Comparison of ENCODE assay signal across 1 cellular context in the genomic region with DNA sequence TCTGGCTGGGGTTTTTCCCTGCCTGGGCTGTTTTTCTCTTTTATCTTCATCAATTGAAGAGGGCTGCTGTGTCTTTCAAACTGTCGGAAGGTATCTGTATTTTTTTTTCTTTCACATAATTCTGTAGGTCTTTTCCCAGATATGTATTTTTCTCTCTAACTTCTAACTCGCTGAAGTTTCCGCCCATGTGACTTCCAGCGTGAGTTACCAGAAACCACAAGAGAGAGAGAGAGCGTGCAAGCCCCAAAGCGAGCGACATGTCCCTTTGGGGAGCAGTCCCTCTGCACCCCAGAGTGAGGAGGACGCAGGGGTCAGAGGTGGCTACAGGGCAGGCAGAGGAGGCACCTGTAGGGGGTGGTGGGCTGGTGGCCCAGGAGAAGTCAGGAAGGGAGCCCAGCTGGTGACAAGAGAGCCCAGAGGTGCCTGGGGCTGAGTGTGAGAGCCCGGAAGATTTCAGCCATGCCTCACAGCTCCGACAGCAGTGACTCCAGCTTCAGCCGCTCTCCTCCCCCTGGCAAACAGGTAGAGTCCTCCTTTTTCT.
A peak's percentile ranks its signal among the peaks of the same experiment; 100 is the strongest.
TF ChIP-seq lines count a peak whose summit lies in the region.

Gene BATF, plus strand, starts transcription at position 246 of the 541 bp plus-strand sequence. Its CDS starts 214 bp downstream, at position 460.

TF ChIP-seq in GM12878, 131 proteins besides CTCF, POLR2A, EP300 and RAD21 (continued from another document):
- TF ChIP-seq, protein P1, sequence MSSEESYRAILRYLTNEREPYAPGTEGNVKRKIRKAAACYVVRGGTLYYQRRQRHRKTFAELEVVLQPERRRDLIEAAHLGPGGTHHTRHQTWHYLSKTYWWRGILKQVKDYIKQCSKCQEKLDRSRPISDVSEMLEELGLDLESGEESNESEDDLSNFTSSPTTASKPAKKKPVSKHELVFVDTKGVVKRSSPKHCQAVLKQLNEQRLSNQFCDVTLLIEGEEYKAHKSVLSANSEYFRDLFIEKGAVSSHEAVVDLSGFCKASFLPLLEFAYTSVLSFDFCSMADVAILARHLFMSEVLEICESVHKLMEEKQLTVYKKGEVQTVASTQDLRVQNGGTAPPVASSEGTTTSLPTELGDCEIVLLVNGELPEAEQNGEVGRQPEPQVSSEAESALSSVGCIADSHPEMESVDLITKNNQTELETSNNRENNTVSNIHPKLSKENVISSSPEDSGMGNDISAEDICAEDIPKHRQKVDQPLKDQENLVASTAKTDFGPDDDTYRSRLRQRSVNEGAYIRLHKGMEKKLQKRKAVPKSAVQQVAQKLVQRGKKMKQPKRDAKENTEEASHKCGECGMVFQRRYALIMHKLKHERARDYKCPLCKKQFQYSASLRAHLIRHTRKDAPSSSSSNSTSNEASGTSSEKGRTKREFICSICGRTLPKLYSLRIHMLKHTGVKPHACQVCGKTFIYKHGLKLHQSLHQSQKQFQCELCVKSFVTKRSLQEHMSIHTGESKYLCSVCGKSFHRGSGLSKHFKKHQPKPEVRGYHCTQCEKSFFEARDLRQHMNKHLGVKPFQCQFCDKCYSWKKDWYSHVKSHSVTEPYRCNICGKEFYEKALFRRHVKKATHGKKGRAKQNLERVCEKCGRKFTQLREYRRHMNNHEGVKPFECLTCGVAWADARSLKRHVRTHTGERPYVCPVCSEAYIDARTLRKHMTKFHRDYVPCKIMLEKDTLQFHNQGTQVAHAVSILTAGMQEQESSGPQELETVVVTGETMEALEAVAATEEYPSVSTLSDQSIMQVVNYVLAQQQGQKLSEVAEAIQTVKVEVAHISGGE (CRISPR knock-in tag; IDR thresholded peaks at IDR 0.05) = 0 out of 2 replicates have a peak, but pooled peaks have one; percentile 27
- peak; percentile 89 for TF ChIP-seq MAX (IDR thresholded peaks at IDR 0.05; ENCODE audit: low read depth, low read length)
- TF ChIP-seq NKRF (conservative IDR thresholded peaks at IDR 0.05) = peak; percentile 83
- TF ChIP-seq MTA3 (IDR thresholded peaks at IDR 0.05; ENCODE audit: borderline replicate concordance, low read length) = peak; percentile 88; the same call in 1 of the 2 replicates
- TF ChIP-seq TCF12 (IDR thresholded peaks at IDR 0.05; ENCODE audit: low read depth, low read length) = peak; percentile 43; the same call in 1 of the 2 replicates
- no peak for TF ChIP-seq KAT2A (conservative IDR thresholded peaks at IDR 0.05; ENCODE audit: control insufficient read depth, low read depth, low read length)
- 0 out of 2 replicates have a peak, but pooled peaks have one; percentile 61 for TF ChIP-seq HDGF (IDR thresholded peaks at IDR 0.05)
- TF ChIP-seq CHD4 (IDR thresholded peaks at IDR 0.05) = no peak
- TF ChIP-seq, protein P2, sequence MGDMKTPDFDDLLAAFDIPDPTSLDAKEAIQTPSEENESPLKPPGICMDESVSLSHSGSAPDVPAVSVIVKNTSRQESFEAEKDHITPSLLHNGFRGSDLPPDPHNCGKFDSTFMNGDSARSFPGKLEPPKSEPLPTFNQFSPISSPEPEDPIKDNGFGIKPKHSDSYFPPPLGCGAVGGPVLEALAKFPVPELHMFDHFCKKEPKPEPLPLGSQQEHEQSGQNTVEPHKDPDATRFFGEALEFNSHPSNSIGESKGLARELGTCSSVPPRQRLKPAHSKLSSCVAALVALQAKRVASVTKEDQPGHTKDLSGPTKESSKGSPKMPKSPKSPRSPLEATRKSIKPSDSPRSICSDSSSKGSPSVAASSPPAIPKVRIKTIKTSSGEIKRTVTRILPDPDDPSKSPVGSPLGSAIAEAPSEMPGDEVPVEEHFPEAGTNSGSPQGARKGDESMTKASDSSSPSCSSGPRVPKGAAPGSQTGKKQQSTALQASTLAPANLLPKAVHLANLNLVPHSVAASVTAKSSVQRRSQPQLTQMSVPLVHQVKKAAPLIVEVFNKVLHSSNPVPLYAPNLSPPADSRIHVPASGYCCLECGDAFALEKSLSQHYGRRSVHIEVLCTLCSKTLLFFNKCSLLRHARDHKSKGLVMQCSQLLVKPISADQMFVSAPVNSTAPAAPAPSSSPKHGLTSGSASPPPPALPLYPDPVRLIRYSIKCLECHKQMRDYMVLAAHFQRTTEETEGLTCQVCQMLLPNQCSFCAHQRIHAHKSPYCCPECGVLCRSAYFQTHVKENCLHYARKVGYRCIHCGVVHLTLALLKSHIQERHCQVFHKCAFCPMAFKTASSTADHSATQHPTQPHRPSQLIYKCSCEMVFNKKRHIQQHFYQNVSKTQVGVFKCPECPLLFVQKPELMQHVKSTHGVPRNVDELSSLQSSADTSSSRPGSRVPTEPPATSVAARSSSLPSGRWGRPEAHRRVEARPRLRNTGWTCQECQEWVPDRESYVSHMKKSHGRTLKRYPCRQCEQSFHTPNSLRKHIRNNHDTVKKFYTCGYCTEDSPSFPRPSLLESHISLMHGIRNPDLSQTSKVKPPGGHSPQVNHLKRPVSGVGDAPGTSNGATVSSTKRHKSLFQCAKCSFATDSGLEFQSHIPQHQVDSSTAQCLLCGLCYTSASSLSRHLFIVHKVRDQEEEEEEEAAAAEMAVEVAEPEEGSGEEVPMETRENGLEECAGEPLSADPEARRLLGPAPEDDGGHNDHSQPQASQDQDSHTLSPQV (IDR thresholded peaks at IDR 0.05) = no peak
- TF ChIP-seq, protein P3, sequence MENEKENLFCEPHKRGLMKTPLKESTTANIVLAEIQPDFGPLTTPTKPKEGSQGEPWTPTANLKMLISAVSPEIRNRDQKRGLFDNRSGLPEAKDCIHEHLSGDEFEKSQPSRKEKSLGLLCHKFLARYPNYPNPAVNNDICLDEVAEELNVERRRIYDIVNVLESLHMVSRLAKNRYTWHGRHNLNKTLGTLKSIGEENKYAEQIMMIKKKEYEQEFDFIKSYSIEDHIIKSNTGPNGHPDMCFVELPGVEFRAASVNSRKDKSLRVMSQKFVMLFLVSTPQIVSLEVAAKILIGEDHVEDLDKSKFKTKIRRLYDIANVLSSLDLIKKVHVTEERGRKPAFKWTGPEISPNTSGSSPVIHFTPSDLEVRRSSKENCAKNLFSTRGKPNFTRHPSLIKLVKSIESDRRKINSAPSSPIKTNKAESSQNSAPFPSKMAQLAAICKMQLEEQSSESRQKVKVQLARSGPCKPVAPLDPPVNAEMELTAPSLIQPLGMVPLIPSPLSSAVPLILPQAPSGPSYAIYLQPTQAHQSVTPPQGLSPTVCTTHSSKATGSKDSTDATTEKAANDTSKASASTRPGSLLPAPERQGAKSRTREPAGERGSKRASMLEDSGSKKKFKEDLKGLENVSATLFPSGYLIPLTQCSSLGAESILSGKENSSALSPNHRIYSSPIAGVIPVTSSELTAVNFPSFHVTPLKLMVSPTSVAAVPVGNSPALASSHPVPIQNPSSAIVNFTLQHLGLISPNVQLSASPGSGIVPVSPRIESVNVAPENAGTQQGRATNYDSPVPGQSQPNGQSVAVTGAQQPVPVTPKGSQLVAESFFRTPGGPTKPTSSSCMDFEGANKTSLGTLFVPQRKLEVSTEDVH (IDR thresholded peaks at IDR 0.05; ENCODE audit: low read depth, partially characterized antibody) = peak; percentile 32
- no peak for TF ChIP-seq NFXL1 (IDR thresholded peaks at IDR 0.05; ENCODE audit: borderline replicate concordance)
- peak; percentile 55; the same call in 1 of the 2 replicates for TF ChIP-seq BCL11A (IDR thresholded peaks at IDR 0.05; ENCODE audit: low read depth, low read length)
- TF ChIP-seq MYC (IDR thresholded peaks at IDR 0.05; ENCODE audit: insufficient read depth, insufficient read length, insufficient replicate concordance, low read length, severe bottlenecking) = peak; percentile 43
- peak; percentile 83 for TF ChIP-seq CREM (IDR thresholded peaks at IDR 0.05; ENCODE audit: low read depth)
- TF ChIP-seq KDM1A (IDR thresholded peaks at IDR 0.05; ENCODE audit: borderline replicate concordance) = no peak
- TF ChIP-seq BCL3 (IDR thresholded peaks at IDR 0.05; ENCODE audit: borderline replicate concordance, insufficient read depth, low read depth, low read length, poor library complexity, severe bottlenecking) = peak; percentile 25
- TF ChIP-seq SRF (IDR thresholded peaks at IDR 0.05; ENCODE audit: low read depth in 2 of 2, low read length in 2 of 2) = 0 out of 4 replicates have a peak, but pooled peaks of 1 of the 2 experiments have one; percentile 19
- TF ChIP-seq HDAC6 (IDR thresholded peaks at IDR 0.05; ENCODE audit: unreplicated experiment) = no peak
